ENCODE assay signal across 14 cellular contexts in the genomic region with DNA sequence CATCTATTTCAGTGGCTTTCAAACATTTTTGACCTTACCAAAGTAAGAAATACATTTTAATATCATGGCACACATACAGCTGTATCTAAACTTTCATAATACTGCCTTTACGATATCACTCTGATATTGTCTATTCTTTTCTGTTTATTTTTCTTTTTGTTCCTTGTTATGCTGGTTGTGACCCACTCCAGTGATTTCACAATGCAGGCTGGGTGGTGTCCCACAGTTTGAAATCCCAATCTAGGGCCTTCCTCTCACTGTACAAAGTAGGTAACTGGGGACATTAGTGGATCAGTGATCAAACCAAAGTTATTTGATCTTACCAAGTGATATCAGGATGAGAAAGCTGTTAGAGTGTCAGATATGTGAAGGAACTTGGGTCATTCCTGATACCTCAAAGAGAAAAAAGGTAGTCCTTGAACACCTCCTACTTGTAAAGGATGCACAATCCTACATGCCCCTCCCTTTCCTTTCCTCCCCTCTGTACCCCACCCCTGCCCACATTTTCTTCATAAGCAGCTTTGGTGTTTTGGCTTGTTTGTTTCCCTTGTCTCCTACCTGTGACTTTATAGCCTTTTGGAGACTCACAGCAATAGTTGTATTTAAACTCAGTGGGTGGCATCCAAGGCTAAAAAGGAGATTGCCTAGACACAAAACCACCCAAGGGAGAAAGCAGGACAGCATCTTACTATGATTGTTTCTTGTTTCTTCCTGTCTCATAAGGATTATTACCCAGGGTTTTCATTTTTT.
DNase-seq lines count a peak whose midpoint lies in the region; ATAC-seq and TF ChIP-seq lines count a peak whose summit lies in the region.
"Had no signal": no experiment of that assay in that cellular context is flagged by ENCODE, and none has a peak within 500 bp of the region (broad histone marks: within the 10 kb centered on the region; RNA-seq: fewer than 3 reads in every experiment).

No MANE protein-coding gene starts in this region.

- TF ChIP-seq POLR2A in stomach (IDR thresholded peaks at IDR 0.05) = no peak

- no peak for TF ChIP-seq EP300 in stomach (IDR thresholded peaks at IDR 0.05)

- H3K27me3 Mint-ChIP-seq in brain = peaks cover 6% of the 10 kb centered on the region

- peaks cover 53 to 83% (median 67%) of the 10 kb centered on the region in 4 donors for H3K4me1 ChIP-seq in stomach

- ATAC-seq in left lobe of liver (peak; percentile 5), HG03025 (IDR thresholded peaks at IDR 0.05; ENCODE audit: low FRiP score, unreplicated experiment) (no peak)
- ATAC-seq: GM23338; stimulated activated naive B cell treated with anti-CD40 and anti-IgM and Interleukin-4, amounts not matched to agents 10 μg/mL and 1 μg/mL and 100 μg/mL, for 72 hours had no signal

- TF ChIP-seq CTCF in brain (conservative IDR thresholded peaks at IDR 0.05) (no peak), stomach (IDR thresholded peaks at IDR 0.05) (no peak)

- no peak overlapping the region for H3K4me3 ChIP-seq in stomach
- H3K4me3 ChIP-seq: GM23338, lung had no signal

- 14 to 36% (median 31%) methylated on average over 1 of the region's 1 CpG for WGBS in stomach, 5 donors

- no peaks in the 10 kb centered on the region for H3K36me3 ChIP-seq in stomach

- intact Hi-C loops in stomach (cut with DNase I; ENCODE audit: low total_unique reads) = no loop called here

- no peaks in the 10 kb centered on the region for H3K9me3 ChIP-seq in stomach

- peak overlapping the region in 3 of 5 experiments; percentile 33 to 75 (median 38) for H3K27ac Mint-ChIP-seq in brain
- H3K27ac Mint-ChIP-seq: GM23338; stimulated activated naive B cell treated with anti-CD40 and anti-IgM and Interleukin-4, amounts not matched to agents 10 μg/mL and 1 μg/mL and 100 μg/mL, for 72 hours had no signal

- no peaks in the 10 kb centered on the region for H3K27me3 ChIP-seq in stomach

- H3K4me1 Mint-ChIP-seq in brain = peaks cover 73% of the 10 kb centered on the region

- H3K27ac ChIP-seq in stomach = peak overlapping the region in 4 of 5 donors; percentile 60 to 85 (median 67)

- no peaks in the 10 kb centered on the region for H3K36me3 Mint-ChIP-seq in brain

- no peaks in the 10 kb centered on the region for H3K9me3 Mint-ChIP-seq in brain
- H3K9me3 Mint-ChIP-seq: GM23338 had no signal

- DNase-seq in HuH-7 (ENCODE audit: low spot score) (peak; percentile 42), left lobe of liver (ENCODE audit: low spot score) (no peak), stomach (no peak), DMS79 (lab: John Stamatoyannopoulos, UW) (no peak), mesenteric fat pad (ENCODE audit: low spot score) (no peak)
- DNase-seq in activated CD4-positive, alpha-beta T cell treated with anti-CD3 and anti-CD28 coated beads, Interleukin-2, amount 50 U/mL, for 1 hour = no peak
- DNase-seq: DMS79 treated with DMSO at 0.1 percent for 48 hours; NCI-H2081; small intestine; stimulated activated naive B cell treated with anti-CD40 and anti-IgM and Interleukin-4, amounts not matched to agents 10 μg/mL and 1 μg/mL and 100 μg/mL, for 72 hours had no signal

- H3K4me3 Mint-ChIP-seq in brain = no peak overlapping the region
- H3K4me3 Mint-ChIP-seq: GM23338; stimulated activated naive B cell treated with anti-CD40 and anti-IgM and Interleukin-4, amounts not matched to agents 10 μg/mL and 1 μg/mL and 100 μg/mL, for 72 hours had no signal
